ENCODE assay signal across 11 cellular contexts in genomic region chr6:16671302-16672289, GRCh38.
A peak's percentile ranks its signal among the peaks of the same experiment; 100 is the strongest.
DNase-seq lines count a peak whose midpoint lies in the region; ATAC-seq, FAIRE-seq and TF ChIP-seq lines count a peak whose summit lies in the region.
"Had no signal": no experiment of that assay in that cellular context is flagged by ENCODE, and none has a peak within 500 bp of the region (broad histone marks: within the 10 kb centered on the region; RNA-seq: fewer than 3 reads in every experiment).

No MANE protein-coding gene starts in this region.

- peaks cover 35% of the 10 kb centered on the region for H3K79me2 ChIP-seq in hepatocyte

- no peaks in the 10 kb centered on the region for H3K36me3 ChIP-seq in hepatocyte (replicated peaks; ENCODE audit: insufficient read depth, low read depth)
- no peaks in the 10 kb centered on the region for H3K36me3 ChIP-seq in suprapubic skin

- no peaks in the 10 kb centered on the region for H3K27me3 ChIP-seq in hepatocyte
- H3K27me3 ChIP-seq in suprapubic skin = no peaks in the 10 kb centered on the region

- H3K4me1 Mint-ChIP-seq in activated naive CD4-positive, alpha-beta T cell treated with anti-CD3 and anti-CD28 coated beads, Interleukin-2, amount 10 ng/mL, durations not matched to agents 7 days and 5 days = peaks cover 56% of the 10 kb centered on the region
- H3K4me1 Mint-ChIP-seq in activated CD4-positive, alpha-beta memory T cell treated with anti-CD3 and anti-CD28 coated beads for 36 hours (ENCODE audit: low read depth) = peaks cover 82% of the 10 kb centered on the region

- H3K4me2 ChIP-seq in hepatocyte = no peak overlapping the region

- CTCF ChIA-PET in activated naive CD4-positive, alpha-beta T cell treated with anti-CD3 and anti-CD28 coated beads, Interleukin-2, amount 10 ng/mL, durations not matched to agents 7 days and 5 days (lab: Charles Lee) = interaction anchor here (0.5 to 1.4 kb wide), 2 partner anchors 10 to 99 kb away, joined by 3 to 4 read pairs; no protein-coding TSS in a partner anchor
- CTCF ChIA-PET in activated CD4-positive, alpha-beta memory T cell treated with anti-CD3 and anti-CD28 coated beads for 36 hours (lab: Charles Lee) = interaction anchor here (0.6 to 1.9 kb wide), 7 partner anchors 11 to 166 kb away, joined by 3 to 6 read pairs (median 4); partner anchors contain the start of gene ATXN1

- H3K9me2 ChIP-seq in hepatocyte (replicated peaks; ENCODE audit: insufficient read depth) = no peaks in the 10 kb centered on the region

- H4K20me1 ChIP-seq in hepatocyte (ENCODE audit: insufficient read depth, poor library complexity, severe bottlenecking) = no peaks in the 10 kb centered on the region

- FAIRE-seq in D721Med (lab: Jason Lieb, UNC) = no peak

- no peak for DNase-seq in activated naive CD4-positive, alpha-beta T cell treated with anti-CD3 and anti-CD28 coated beads, Interleukin-2, amount 10 ng/mL, durations not matched to agents 7 days and 5 days
- DNase-seq in activated naive CD4-positive, alpha-beta T cell treated with anti-CD3 and anti-CD28 coated beads, Interleukin-2, amount 50 U/mL, for 16 hours = no peak
- no peak for DNase-seq in activated CD4-positive, alpha-beta memory T cell treated with anti-CD3 and anti-CD28 coated beads for 36 hours
- no peak for DNase-seq in hepatocyte (ENCODE audit: low spot score)
- DNase-seq in suprapubic skin (ENCODE audit: low spot score in 2 of 2) = no peak
- DNase-seq in D721Med (ENCODE audit: insufficient read length, low spot score) = no peak
- no peak for DNase-seq in stimulated activated CD4-positive, alpha-beta T cell treated with anti-CD3 and anti-CD28 coated beads, Interleukin-4, amount 100 ng/mL, for 24 hours
- DNase-seq: activated gamma-delta T cell, kidney glomerular epithelial cell had no signal

- no peaks in the 10 kb centered on the region for H3K27me3 Mint-ChIP-seq in activated naive CD4-positive, alpha-beta T cell treated with anti-CD3 and anti-CD28 coated beads, Interleukin-2, amount 10 ng/mL, durations not matched to agents 7 days and 5 days
- H3K27me3 Mint-ChIP-seq in activated CD4-positive, alpha-beta memory T cell treated with anti-CD3 and anti-CD28 coated beads for 36 hours = no peaks in the 10 kb centered on the region

- intact Hi-C loops in activated CD4-positive, alpha-beta memory T cell treated with anti-CD3 and anti-CD28 coated beads for 36 hours (cut with micrococcal nuclease) = no loop called here

- no peak overlapping the region for H3K4me3 Mint-ChIP-seq in activated naive CD4-positive, alpha-beta T cell treated with anti-CD3 and anti-CD28 coated beads, Interleukin-2, amount 10 ng/mL, durations not matched to agents 7 days and 5 days
- H3K4me3 Mint-ChIP-seq in activated CD4-positive, alpha-beta memory T cell treated with anti-CD3 and anti-CD28 coated beads for 36 hours = peak overlapping the region; percentile 26

- H3K9me3 ChIP-seq in hepatocyte (ENCODE audit: low read depth) (no peaks in the 10 kb centered on the region), suprapubic skin (no peaks in the 10 kb centered on the region)

- no peak overlapping the region for H3K4me3 ChIP-seq in hepatocyte
- no peak overlapping the region for H3K4me3 ChIP-seq in suprapubic skin

- peaks cover 35% of the 10 kb centered on the region for H3K36me3 Mint-ChIP-seq in activated naive CD4-positive, alpha-beta T cell treated with anti-CD3 and anti-CD28 coated beads, Interleukin-2, amount 10 ng/mL, durations not matched to agents 7 days and 5 days
- peaks cover 9% of the 10 kb centered on the region for H3K36me3 Mint-ChIP-seq in activated CD4-positive, alpha-beta memory T cell treated with anti-CD3 and anti-CD28 coated beads for 36 hours

- POLR2A ChIA-PET in activated CD4-positive, alpha-beta memory T cell treated with anti-CD3 and anti-CD28 coated beads for 36 hours (lab: Charles Lee) = interaction anchor here (0.6 to 2.2 kb wide), 8 partner anchors 10 to 92 kb away, joined by 3 to 7 read pairs (median 4); partner anchors contain the start of gene ATXN1

- H3K9me3 Mint-ChIP-seq in activated naive CD4-positive, alpha-beta T cell treated with anti-CD3 and anti-CD28 coated beads, Interleukin-2, amount 10 ng/mL, durations not matched to agents 7 days and 5 days = peaks cover 3% of the 10 kb centered on the region
- H3K9me3 Mint-ChIP-seq in activated CD4-positive, alpha-beta memory T cell treated with anti-CD3 and anti-CD28 coated beads for 36 hours = no peaks in the 10 kb centered on the region

- H3K4me1 ChIP-seq in hepatocyte (ENCODE audit: insufficient read depth) (peaks cover 16% of the 10 kb centered on the region), suprapubic skin (peaks cover 45% of the 10 kb centered on the region)

- H3K27ac Mint-ChIP-seq in activated naive CD4-positive, alpha-beta T cell treated with anti-CD3 and anti-CD28 coated beads, Interleukin-2, amount 10 ng/mL, durations not matched to agents 7 days and 5 days = peak overlapping the region; percentile 16
- H3K27ac Mint-ChIP-seq in activated CD4-positive, alpha-beta memory T cell treated with anti-CD3 and anti-CD28 coated beads for 36 hours = peak overlapping the region; percentile 87

- H2AFZ ChIP-seq in hepatocyte = no peak overlapping the region

- TF ChIP-seq POLR2A in suprapubic skin (IDR thresholded peaks at IDR 0.05) = no peak

- TF ChIP-seq EP300 in suprapubic skin (IDR thresholded peaks at IDR 0.05) = no peak

- TF ChIP-seq CTCF in hepatocyte (IDR thresholded peaks at IDR 0.05; ENCODE audit: poor library complexity) (no peak), suprapubic skin (IDR thresholded peaks at IDR 0.05) (no peak), D721Med (IDR thresholded peaks at IDR 0.05; ENCODE audit: insufficient read depth, missing control alignments) (no peak)

- H3K27ac ChIP-seq in hepatocyte = peak overlapping the region; percentile 13
- H3K27ac ChIP-seq in suprapubic skin = peak overlapping the region; percentile 1
- H3K27ac ChIP-seq: RWPE1 had no signal

- 86% methylated on average over 6 of the region's 6 CpGs for WGBS in hepatocyte (ENCODE audit: low lambda C conversion rate, missing lambda C conversion rate)
- 48% methylated on average over 6 of the region's 6 CpGs for WGBS in suprapubic skin

- ATAC-seq in HG03097 (IDR thresholded peaks at IDR 0.05; ENCODE audit: low FRiP score, unreplicated experiment) = no peak
